Comparison of ENCODE assay signal across 1 cellular context in the genomic region with DNA sequence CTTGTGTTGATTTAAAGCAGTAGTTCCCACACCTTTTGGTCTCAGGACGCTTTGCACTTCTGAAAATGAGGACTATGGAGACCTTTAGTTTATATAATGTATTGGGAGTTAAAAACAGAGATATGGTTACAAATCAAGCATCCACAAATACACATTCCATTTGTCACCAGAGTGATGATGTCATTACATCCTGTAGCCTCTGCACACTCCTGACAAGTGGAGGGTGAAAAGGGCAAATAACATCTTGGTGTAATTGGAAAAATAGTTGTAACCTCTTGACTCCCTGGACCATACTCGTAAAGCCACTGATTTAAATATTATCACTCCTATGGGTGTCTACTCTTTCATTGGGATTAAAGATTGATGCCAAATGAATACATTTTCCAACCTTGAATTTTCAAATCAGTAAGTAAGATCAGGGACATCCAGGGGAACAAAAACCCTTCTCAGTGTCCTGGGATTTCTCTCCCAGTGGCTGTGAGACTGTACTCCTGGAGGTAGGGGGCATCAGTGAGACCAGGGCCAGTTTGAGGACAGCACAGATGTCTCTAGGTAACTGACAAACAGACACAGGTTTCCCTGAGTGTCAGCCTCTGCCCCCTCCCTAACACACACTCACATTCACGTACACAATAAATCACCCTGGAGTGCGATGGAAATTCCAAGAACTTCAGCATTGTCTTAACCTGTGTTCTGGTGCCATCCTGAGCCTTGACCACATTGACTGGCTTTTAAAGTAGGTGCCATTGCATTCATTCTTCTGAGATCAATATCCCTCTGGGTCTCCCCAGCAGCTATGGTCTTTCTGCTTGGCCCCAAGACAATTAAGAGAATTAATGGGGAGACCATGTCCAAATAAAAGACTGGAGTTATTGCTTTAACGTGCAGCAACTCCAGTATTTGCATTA.
A peak's percentile ranks its signal among the peaks of the same experiment; 100 is the strongest.
TF ChIP-seq lines count a peak whose summit lies in the region.

No MANE protein-coding gene starts in this region.

TF ChIP-seq in H1, 55 proteins besides CTCF, POLR2A, EP300 and RAD21:
- TF ChIP-seq GABPA (IDR thresholded peaks at IDR 0.05; ENCODE audit: borderline replicate concordance, insufficient read depth, low read length) (no peak), TEAD4 (IDR thresholded peaks at IDR 0.05; ENCODE audit: low read depth, low read length) (0 out of 2 replicates have a peak, but pooled peaks have one; percentile 18)
